ENCODE assay signal across 10 cellular contexts in genomic region chr22:21593406-21594232, GRCh38. TPM values are rescaled to one million over a fixed set of nuclear protein-coding genes. Genes with fewer than 3 reads are reported as not detected.
DNase-seq lines count a peak whose midpoint lies in the region; ATAC-seq and TF ChIP-seq lines count a peak whose summit lies in the region.
"Had no signal": no experiment of that assay in that cellular context is flagged by ENCODE, and none has a peak within 500 bp of the region (broad histone marks: within the 10 kb centered on the region; RNA-seq: fewer than 3 reads in every experiment).

No MANE protein-coding gene starts in this region.

- H2AFZ ChIP-seq in GM23338, result no peak overlapping the region

- peaks cover 90% of the 10 kb centered on the region for H4K20me1 ChIP-seq in GM23338 (replicated peaks; ENCODE audit: insufficient read depth)

- H3K9me3 Mint-ChIP-seq in GM23338 (no peaks in the 10 kb centered on the region; the same call in 2 of the 3 replicates), immature natural killer cell (no peaks in the 10 kb centered on the region)

- H3F3A ChIP-seq in GM23338 (replicated peaks; ENCODE audit: low read depth), result peaks cover 7% of the 10 kb centered on the region; the same call in 1 of the 2 replicates

- no peak overlapping the region for H3K27ac Mint-ChIP-seq in GM23338
- peak overlapping the region; percentile 27 to 86 (median 48) for H3K27ac Mint-ChIP-seq in immature natural killer cell

- H3K36me3 ChIP-seq in GM23338 (ENCODE audit: insufficient read depth), result peaks cover 16% of the 10 kb centered on the region
- H3K36me3 ChIP-seq in brain microvascular endothelial cell (replicated peaks), result peaks cover 48% of the 10 kb centered on the region

- H3K27me3 ChIP-seq in GM23338 (ENCODE audit: insufficient read depth) (no peaks in the 10 kb centered on the region), brain microvascular endothelial cell (replicated peaks) (no peaks in the 10 kb centered on the region)

- H3K27me3 Mint-ChIP-seq in GM23338 (ENCODE audit: insufficient read depth, low read depth, poor library complexity), result peaks cover 15% of the 10 kb centered on the region
- H3K27me3 Mint-ChIP-seq in immature natural killer cell (ENCODE audit: low read depth in 3 of 3), result no peaks in the 10 kb centered on the region

- H3K4me2 ChIP-seq in GM23338, result no peak overlapping the region

- H3K36me3 Mint-ChIP-seq in GM23338 (ENCODE audit: low read depth), result peaks cover 49% of the 10 kb centered on the region
- H3K36me3 Mint-ChIP-seq in immature natural killer cell, result peaks cover 6 to 21% (median 12%) of the 10 kb centered on the region in 3 donors

- H3K4me1 Mint-ChIP-seq in GM23338, result peaks cover 15% of the 10 kb centered on the region
- peaks cover 64 to 71% of the 10 kb centered on the region in 2 donors for H3K4me1 Mint-ChIP-seq in immature natural killer cell

- no peak overlapping the region for H3K4me3 ChIP-seq in AG09309 (ENCODE audit: control insufficient read depth, low read depth, low read length)
- no peak overlapping the region for H3K4me3 ChIP-seq in GM23338
- no peak overlapping the region for H3K4me3 ChIP-seq in brain microvascular endothelial cell (ENCODE audit: low read depth, low read length)

- no peaks in the 10 kb centered on the region; the same call in 1 of the 2 replicates for H3K4me1 ChIP-seq in GM23338 (ENCODE audit: insufficient read depth)

- no peaks in the 10 kb centered on the region for H3K9me2 ChIP-seq in GM23338 (ENCODE audit: insufficient read depth)

- H3K27ac ChIP-seq in GM23338 (ENCODE audit: low read depth), result no peak overlapping the region; the same call in 1 of the 2 replicates
- H3K27ac ChIP-seq in brain microvascular endothelial cell, result no peak overlapping the region

- in situ Hi-C loops in brain microvascular endothelial cell (cut with HindIII; ENCODE audit: low pct_ligation_motif_present, low sequenced_read_pairs), result no loop called here

- peaks cover 100% of the 10 kb centered on the region for H3K79me2 ChIP-seq in GM23338 (replicated peaks; ENCODE audit: insufficient read depth)

- ATAC-seq in GM23338 (peak; percentile 90), GM19455 (IDR thresholded peaks at IDR 0.05; ENCODE audit: unreplicated experiment) (no peak)

- DNase-seq in AG09309 (ENCODE audit: low read depth) (no peak), GM23338 (ENCODE audit: low spot score) (peak; percentile 78), brain microvascular endothelial cell (no peak), immature natural killer cell (no peak), NCI-H2171 (lab: John Stamatoyannopoulos, UW) (no peak), OCI-M2 (lab: John Stamatoyannopoulos, UW; ENCODE audit: unreplicated experiment) (no peak)
- DNase-seq in stimulated activated naive CD4-positive, alpha-beta T cell treated with Interleukin-2 at 50 U/mL for 16 hours (lab: John Stamatoyannopoulos, UW), result no peak
- DNase-seq: activated CD8-positive, alpha-beta memory T cell treated with anti-CD3 and anti-CD28 coated beads, Interleukin-2, amount 50 U/mL, for 4 hours; GF-D8 had no signal

- H3K4me3 Mint-ChIP-seq in GM23338 (no peak overlapping the region), immature natural killer cell (no peak overlapping the region)

- TF ChIP-seq CTCF in AG09309 (IDR thresholded peaks at IDR 0.05; ENCODE audit: control insufficient read depth, insufficient read depth, low read depth, low read length, missing control alignments) (peak; percentile 35), GM23338 (conservative IDR thresholded peaks at IDR 0.05; ENCODE audit: low read depth in 2 of 2) (peak; percentile 59 to 73), brain microvascular endothelial cell (IDR thresholded peaks at IDR 0.05; ENCODE audit: low read depth, low read length, missing control alignments) (peak; percentile 66)

TF ChIP-seq in GM23338, 12 proteins besides CTCF, POLR2A, EP300 and RAD21:
- TF ChIP-seq ZNF114 (CRISPR knock-in tag; IDR thresholded peaks at IDR 0.05), result no peak
- TF ChIP-seq, protein P1, sequence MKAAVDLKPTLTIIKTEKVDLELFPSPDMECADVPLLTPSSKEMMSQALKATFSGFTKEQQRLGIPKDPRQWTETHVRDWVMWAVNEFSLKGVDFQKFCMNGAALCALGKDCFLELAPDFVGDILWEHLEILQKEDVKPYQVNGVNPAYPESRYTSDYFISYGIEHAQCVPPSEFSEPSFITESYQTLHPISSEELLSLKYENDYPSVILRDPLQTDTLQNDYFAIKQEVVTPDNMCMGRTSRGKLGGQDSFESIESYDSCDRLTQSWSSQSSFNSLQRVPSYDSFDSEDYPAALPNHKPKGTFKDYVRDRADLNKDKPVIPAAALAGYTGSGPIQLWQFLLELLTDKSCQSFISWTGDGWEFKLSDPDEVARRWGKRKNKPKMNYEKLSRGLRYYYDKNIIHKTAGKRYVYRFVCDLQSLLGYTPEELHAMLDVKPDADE (IDR thresholded peaks at IDR 0.05), result no peak
- no peak for TF ChIP-seq REST (IDR thresholded peaks at IDR 0.05; ENCODE audit: unreplicated experiment)
- TF ChIP-seq POLR2AphosphoS5 (IDR thresholded peaks at IDR 0.05; ENCODE audit: low read depth), result no peak
- TF ChIP-seq CREB1 (CRISPR knock-in tag; IDR thresholded peaks at IDR 0.05; ENCODE audit: low read depth), result no peak
- no peak for TF ChIP-seq EZH2phosphoT487 (IDR thresholded peaks at IDR 0.05; ENCODE audit: unreplicated experiment)

RNA-seq across cellular contexts. Expression of gene UBE2L3, which starts 26.1 kb away (rescaled TPM):
- total RNA-seq in GM23338 (2014; rRNA removed; shearing (Covaris generic)), result 70.1 and 86.3 TPM in 2 replicates
- polyA plus RNA-seq in GM23338 (2016; fragmentation: Nextera tagmentation; extraction: Ambion mirVana) (123 and 136 TPM in 2 replicates), immature natural killer cell (100 to 1,000 TPM; 110 to 133 (median 115) TPM)

RNA-seq across cellular contexts. Expression of gene YDJC, which starts 36.2 kb away (rescaled TPM):
- 58.8 and 83.7 TPM in 2 replicates for total RNA-seq in GM23338 (2014; rRNA removed; shearing (Covaris generic))
- polyA plus RNA-seq in GM23338 (2016; fragmentation: Nextera tagmentation; extraction: Ambion mirVana) (53.3 and 58.4 TPM in 2 replicates), immature natural killer cell (10 to 100 TPM; 46.7 to 61.7 (median 47.7) TPM)

RNA-seq across cellular contexts. Expression of gene CCDC116, which starts 38.9 kb away (rescaled TPM):
- 0.14 TPM in 1 of 2 replicates, not detected in the other for total RNA-seq in GM23338 (2014; rRNA removed; shearing (Covaris generic))
- polyA plus RNA-seq in GM23338 (2016; fragmentation: Nextera tagmentation; extraction: Ambion mirVana) (0.35 TPM in 1 of 2 replicates, not detected in the other), immature natural killer cell (under 1 TPM in 1 of 3 donors, not detected in 2; 0.13 TPM)

RNA-seq across cellular contexts. Expression of gene RIMBP3C, which starts 42.4 kb away (rescaled TPM):
- 1.1 and 1.6 TPM in 2 replicates for total RNA-seq in GM23338 (2014; rRNA removed; shearing (Covaris generic))
- polyA plus RNA-seq in GM23338 (2016; fragmentation: Nextera tagmentation; extraction: Ambion mirVana) (0.03 TPM in 1 of 2 replicates, not detected in the other), immature natural killer cell (under 1 TPM in 2 of 3 donors, not detected in 1; 0.16 to 0.53 TPM)

RNA-seq across cellular contexts. Expression of gene SDF2L1, which starts 48.5 kb away (rescaled TPM):
- 60.3 and 62.3 TPM in 2 replicates for total RNA-seq in GM23338 (2014; rRNA removed; shearing (Covaris generic))
- polyA plus RNA-seq in GM23338 (2016; fragmentation: Nextera tagmentation; extraction: Ambion mirVana), result 72.7 and 74.8 TPM in 2 replicates
- polyA plus RNA-seq in immature natural killer cell, result 100 to 1,000 TPM; 119 to 227 (median 178) TPM
